ENCODE assay signal across 10 cellular contexts in genomic region chr12:104050436-104050835, GRCh38. TPM values are rescaled to one million over a fixed set of nuclear protein-coding genes. Genes with fewer than 3 reads are reported as not detected.
A peak's percentile ranks its signal among the peaks of the same experiment; 100 is the strongest.
DNase-seq lines count a peak whose midpoint lies in the region; ATAC-seq and TF ChIP-seq lines count a peak whose summit lies in the region.
"Had no signal": no experiment of that assay in that cellular context is flagged by ENCODE, and none has a peak within 500 bp of the region (broad histone marks: within the 10 kb centered on the region; RNA-seq: fewer than 3 reads in every experiment).

No MANE protein-coding gene starts in this region.

- H3K4me3 ChIP-seq in Loucy (ENCODE audit: low read length, poor library complexity, severe bottlenecking) (no peak overlapping the region), colonic mucosa (peak overlapping the region; percentile 31), mesodermal cell (ENCODE audit: extremely low read depth, insufficient read depth, low read length, poor library complexity, severe bottlenecking) (peak overlapping the region; percentile 46), transverse colon (peak overlapping the region; percentile 32 to 51 (median 35)), adrenal gland (peak overlapping the region in 1 of 4 donors; percentile 55)

- TF ChIP-seq CTCF in Loucy (conservative IDR thresholded peaks at IDR 0.05; ENCODE audit: low read length) (no peak), colonic mucosa (IDR thresholded peaks at IDR 0.05) (no peak), transverse colon (IDR thresholded peaks at IDR 0.05) (no peak), adrenal gland (IDR thresholded peaks at IDR 0.05) (no peak)

- H4K20me1 ChIP-seq in Loucy (ENCODE audit: insufficient read depth, low read length, poor library complexity, severe bottlenecking) = no peaks in the 10 kb centered on the region

- intact Hi-C loops in colonic mucosa (cut with DNase I) (no loop called here), transverse colon (cut with DNase I; ENCODE audit: low total_unique reads) (no loop called here), adrenal gland (cut with DNase I) (loop anchor here (10.0 kb wide), 1 partner anchor 54 kb away; no protein-coding TSS in a partner anchor)

- H3K27ac ChIP-seq in colonic mucosa = peak overlapping the region; percentile 48
- peak overlapping the region; percentile 29 for H3K27ac ChIP-seq in mesodermal cell (ENCODE audit: low read depth, low read length, severe bottlenecking)
- peak overlapping the region; percentile 63 to 89 (median 80) for H3K27ac ChIP-seq in transverse colon
- peak overlapping the region in 2 of 5 donors; percentile 39 to 74 for H3K27ac ChIP-seq in adrenal gland
- H3K27ac ChIP-seq: spleen had no signal

- in situ Hi-C loops in transverse colon (cut with MboI; ENCODE audit: low pct_ligation_motif_present in 1 of 4, low pct_unique_long_range_greater_than_20kb in 1 of 4, low sequenced_read_pairs in 3 of 4) = no loop called here

- no peak overlapping the region for H3K4me3 Mint-ChIP-seq in immature natural killer cell

- peaks cover 5 to 19% (median 6%) of the 10 kb centered on the region in 3 donors for H3K27me3 Mint-ChIP-seq in immature natural killer cell (ENCODE audit: low read depth in 3 of 3)

- no peaks in the 10 kb centered on the region for H3K9me2 ChIP-seq in Loucy (replicated peaks; ENCODE audit: low read depth, low read length)

- H3K36me3 Mint-ChIP-seq in immature natural killer cell = no peaks in the 10 kb centered on the region

- H3K27me3 ChIP-seq in Loucy (ENCODE audit: insufficient read depth, low read length, poor library complexity, severe bottlenecking) = no peaks in the 10 kb centered on the region
- H3K27me3 ChIP-seq in colonic mucosa = peaks cover 4% of the 10 kb centered on the region
- H3K27me3 ChIP-seq in transverse colon = peaks cover 34% of the 10 kb centered on the region
- H3K27me3 ChIP-seq in adrenal gland = no peaks in the 10 kb centered on the region

- H2AFZ ChIP-seq in Loucy (ENCODE audit: low read length) = 0 out of 2 replicates have a peak overlapping the region, but pooled peaks have one; percentile 16

- ATAC-seq in GM21529 (IDR thresholded peaks at IDR 0.05; ENCODE audit: unreplicated experiment) = no peak

- H3F3A ChIP-seq in Loucy (ENCODE audit: low read depth) = no peaks in the 10 kb centered on the region

- H3K4me1 ChIP-seq in Loucy (ENCODE audit: insufficient read depth, low read length, poor library complexity, severe bottlenecking) (peaks cover 2% of the 10 kb centered on the region), colonic mucosa (no peaks in the 10 kb centered on the region), mesodermal cell (ENCODE audit: control insufficient read depth, insufficient read depth, low read length, poor library complexity, severe bottlenecking) (peaks cover 12% of the 10 kb centered on the region), transverse colon (peaks cover 0 to 22% (median 10%) of the 10 kb centered on the region in 4 donors), adrenal gland (replicated peaks in 1 of 2) (peaks cover 7 to 12% of the 10 kb centered on the region in 2 donors)

- H3K9ac ChIP-seq in Loucy (ENCODE audit: low read depth, low read length, poor library complexity, severe bottlenecking) (no peak overlapping the region), colonic mucosa (ENCODE audit: low read depth in 2 of 2, low read length in 2 of 2) (no peak overlapping the region)

- 72 to 78% methylated on average over 3 of the region's 3 CpGs for WGBS in mesodermal cell (ENCODE audit: insufficient coverage in 2 of 2), 2 experiments
- 30 to 42% methylated on average over 2 to 3 of the region's 3 CpGs for WGBS in transverse colon (ENCODE audit: low coverage in 1 of 2), 2 donors
- WGBS in adrenal gland, 4 donors = 18 to 40% (median 35%) methylated on average over 3 of the region's 3 CpGs

- no peaks in the 10 kb centered on the region for H3K79me2 ChIP-seq in Loucy (ENCODE audit: insufficient read depth, low read length)

- peaks cover 4 to 6% of the 10 kb centered on the region in 2 donors for H3K4me1 Mint-ChIP-seq in immature natural killer cell

- H3K27ac Mint-ChIP-seq in immature natural killer cell = no peak overlapping the region

- H3K9me3 Mint-ChIP-seq in immature natural killer cell = peaks cover 0 to 1% (median 0%) of the 10 kb centered on the region in 6 donors

- no peak overlapping the region for H3K4me2 ChIP-seq in Loucy (ENCODE audit: low read depth, low read length, poor library complexity, severe bottlenecking)

- H3K36me3 ChIP-seq in Loucy (ENCODE audit: insufficient read depth, low read length) (no peaks in the 10 kb centered on the region), colonic mucosa (no peaks in the 10 kb centered on the region), mesodermal cell (ENCODE audit: control insufficient read depth, insufficient read depth, low read length) (no peaks in the 10 kb centered on the region), transverse colon (no peaks in the 10 kb centered on the region), adrenal gland (replicated peaks in 1 of 2) (no peaks in the 10 kb centered on the region)
- H3K36me3 ChIP-seq: spleen had no signal

- no peaks in the 10 kb centered on the region for H3K9me3 ChIP-seq in Loucy (ENCODE audit: insufficient read depth, low read depth, low read length)
- H3K9me3 ChIP-seq in colonic mucosa = no peaks in the 10 kb centered on the region
- no peaks in the 10 kb centered on the region for H3K9me3 ChIP-seq in mesodermal cell (ENCODE audit: control insufficient read depth, low read length)
- no peaks in the 10 kb centered on the region for H3K9me3 ChIP-seq in transverse colon
- H3K9me3 ChIP-seq in adrenal gland (replicated peaks in 1 of 3) = no peaks in the 10 kb centered on the region
- H3K9me3 ChIP-seq: spleen had no signal

- no peak for TF ChIP-seq EP300 in transverse colon (IDR thresholded peaks at IDR 0.05; ENCODE audit: low read depth)

- TF ChIP-seq POLR2A in transverse colon (IDR thresholded peaks at IDR 0.05) = no peak
- no peak for TF ChIP-seq POLR2A in adrenal gland (IDR thresholded peaks at IDR 0.05)

- DNase-seq in colonic mucosa = no peak
- DNase-seq in transverse colon = no peak
- DNase-seq in adrenal gland = no peak
- DNase-seq in immature natural killer cell = no peak
- DNase-seq: activated gamma-delta T cell treated with Interleukin-2 at 50 U/mL for 16 hours, NCI-H446, spleen had no signal

RNA-seq across cellular contexts. Expression of gene GLT8D2, which starts 0.4 kb away (rescaled TPM):
- total RNA-seq in colonic mucosa (1 to 10 TPM; 1.6 to 5.1 TPM), transverse colon (10 to 100 TPM in 1 of 4 donors, 1 to 10 TPM in 3; 1.1 to 21.3 (median 3.8) TPM), adrenal gland (10 to 100 TPM in 5 of 8 donors, 1 to 10 TPM in 3; 6.3 to 21.2 (median 13.2) TPM)
- polyA plus RNA-seq in mesodermal cell (2013, experiment 1 of 2) = 8.7 TPM
- 9.3 TPM for polyA plus RNA-seq in mesodermal cell (2013, experiment 2 of 2)
- polyA plus RNA-seq in adrenal gland (10 to 100 TPM; 11.4 to 15.8 (median 14.7) TPM), immature natural killer cell (under 1 TPM in 1 of 3 donors, not detected in 2; 0.28 TPM)

RNA-seq across cellular contexts. Expression of gene HCFC2, which starts 13.9 kb away (rescaled TPM):
- total RNA-seq in colonic mucosa (10 to 100 TPM in 1 of 2 donors, 1 to 10 TPM in 1; 7.6 to 11.1 TPM), transverse colon (10 to 100 TPM; 13.3 to 46.4 (median 20.2) TPM), adrenal gland (10 to 100 TPM; 12.6 to 35.4 (median 21.6) TPM)
- polyA plus RNA-seq in mesodermal cell (2013, experiment 1 of 2) = 5.6 TPM
- 8.2 TPM for polyA plus RNA-seq in mesodermal cell (2013, experiment 2 of 2)
- polyA plus RNA-seq in adrenal gland (10 to 100 TPM in 1 of 3 donors, 1 to 10 TPM in 2; 8.5 to 21.0 (median 9.7) TPM), immature natural killer cell (10 to 100 TPM in 1 of 3 donors, 1 to 10 TPM in 2; 4.4 to 12.1 (median 7.4) TPM)

Comparison
In these comparisons a context has a peak if more than half of its experiments do, and no peak if none do; other contexts are left out.
1. intact Hi-C loops: an anchor here in adrenal gland (10.0 kb wide); none called in colonic mucosa and transverse colon.